ENCODE assay signal across 8 cellular contexts in genomic region chr7:14717711-14718304, GRCh38.
DNase-seq lines count a peak whose midpoint lies in the region; ATAC-seq and TF ChIP-seq lines count a peak whose summit lies in the region.

No MANE protein-coding gene starts in this region.

- H3K4me3 Mint-ChIP-seq in natural killer cell treated with Interleukin-12 subunit alpha and Interleukin-12 subunit beta and Interleukin-15 and Interleukin-18, amount 100 ng/mL, for 72 hours, result no peak overlapping the region

- H3K36me3 Mint-ChIP-seq in natural killer cell treated with Interleukin-12 subunit alpha and Interleukin-12 subunit beta and Interleukin-15 and Interleukin-18, amount 100 ng/mL, for 72 hours, result no peaks in the 10 kb centered on the region

- H3K27ac ChIP-seq in DOHH2 (ENCODE audit: low read depth, low read length), result no peak overlapping the region

- H3K4me3 ChIP-seq in DOHH2 (ENCODE audit: low read length), result no peak overlapping the region

- H3K79me2 ChIP-seq in DOHH2 (ENCODE audit: control insufficient read depth, low read length), result no peaks in the 10 kb centered on the region

- H3K36me3 ChIP-seq in DOHH2 (ENCODE audit: control insufficient read depth, low read length), result no peaks in the 10 kb centered on the region

- H3K4me1 Mint-ChIP-seq in natural killer cell treated with Interleukin-12 subunit alpha and Interleukin-12 subunit beta and Interleukin-15 and Interleukin-18, amount 100 ng/mL, for 72 hours (ENCODE audit: low read depth in 2 of 2), result no peaks in the 10 kb centered on the region

- DNase-seq in LoVo (ENCODE audit: low spot score) (peak; percentile 56), SKM-1 treated with dmso at 0.1 percent for 144 hours (lab: John Stamatoyannopoulos, UW; ENCODE audit: unreplicated experiment) (peak; percentile 12), iris pigment epithelial cell (ENCODE audit: low read depth) (peak; percentile 10), NCI-H128 (lab: John Stamatoyannopoulos, UW; ENCODE audit: unreplicated experiment) (no peak), GM19240 (ENCODE audit: insufficient read length, low spot score) (no peak)
- DNase-seq in natural killer cell treated with Interleukin-12 subunit alpha and Interleukin-12 subunit beta and Interleukin-15 and Interleukin-18, amount 100 ng/mL, for 72 hours (ENCODE audit: low spot score), result no peak

- no peaks in the 10 kb centered on the region for H3K9me2 ChIP-seq in DOHH2 (replicated peaks; ENCODE audit: control insufficient read depth, low read length)

- H3K27me3 ChIP-seq in DOHH2 (ENCODE audit: control insufficient read depth, low read length), result no peaks in the 10 kb centered on the region

- no peak for ATAC-seq in GM21423 (IDR thresholded peaks at IDR 0.05; ENCODE audit: unreplicated experiment)
- ATAC-seq in natural killer cell treated with Interleukin-12 subunit alpha and Interleukin-12 subunit beta and Interleukin-15 and Interleukin-18, amount 100 ng/mL, for 72 hours, result no peak

- H3K27me3 Mint-ChIP-seq in natural killer cell treated with Interleukin-12 subunit alpha and Interleukin-12 subunit beta and Interleukin-15 and Interleukin-18, amount 100 ng/mL, for 72 hours, result no peaks in the 10 kb centered on the region

- no peaks in the 10 kb centered on the region for H4K20me1 ChIP-seq in DOHH2 (ENCODE audit: control insufficient read depth, insufficient read depth, low read depth, low read length)

- no peaks in the 10 kb centered on the region for H3F3A ChIP-seq in DOHH2 (ENCODE audit: control insufficient read depth, insufficient read depth)

- no peaks in the 10 kb centered on the region for H3K4me1 ChIP-seq in DOHH2 (ENCODE audit: control insufficient read depth, low read length)

- no peak overlapping the region for H3K27ac Mint-ChIP-seq in natural killer cell treated with Interleukin-12 subunit alpha and Interleukin-12 subunit beta and Interleukin-15 and Interleukin-18, amount 100 ng/mL, for 72 hours

- TF ChIP-seq CTCF in DOHH2 (IDR thresholded peaks at IDR 0.05; ENCODE audit: low read depth, low read length, poor library complexity, severe bottlenecking), result peak; percentile 39

- peaks cover 2% of the 10 kb centered on the region for H3K9me3 Mint-ChIP-seq in natural killer cell treated with Interleukin-12 subunit alpha and Interleukin-12 subunit beta and Interleukin-15 and Interleukin-18, amount 100 ng/mL, for 72 hours

- H3K4me2 ChIP-seq in DOHH2 (ENCODE audit: low read length), result no peak overlapping the region

- H3K9me3 ChIP-seq in DOHH2 (ENCODE audit: control insufficient read depth, insufficient read depth, low read length), result no peaks in the 10 kb centered on the region

Comparison
In these comparisons a context has a peak if more than half of its experiments do, and no peak if none do; other contexts are left out.
1. DNase-seq: peak in LoVo (single experiment), SKM-1 treated with dmso at 0.1 percent for 144 hours (single experiment) and iris pigment epithelial cell (single experiment); none in NCI-H128 (single experiment), natural killer cell treated with Interleukin-12 subunit alpha and Interleukin-12 subunit beta and Interleukin-15 and Interleukin-18, amount 100 ng/mL, for 72 hours (single experiment) and GM19240 (single experiment).